ENCODE assay signal across 21 cellular contexts in the genomic region with DNA sequence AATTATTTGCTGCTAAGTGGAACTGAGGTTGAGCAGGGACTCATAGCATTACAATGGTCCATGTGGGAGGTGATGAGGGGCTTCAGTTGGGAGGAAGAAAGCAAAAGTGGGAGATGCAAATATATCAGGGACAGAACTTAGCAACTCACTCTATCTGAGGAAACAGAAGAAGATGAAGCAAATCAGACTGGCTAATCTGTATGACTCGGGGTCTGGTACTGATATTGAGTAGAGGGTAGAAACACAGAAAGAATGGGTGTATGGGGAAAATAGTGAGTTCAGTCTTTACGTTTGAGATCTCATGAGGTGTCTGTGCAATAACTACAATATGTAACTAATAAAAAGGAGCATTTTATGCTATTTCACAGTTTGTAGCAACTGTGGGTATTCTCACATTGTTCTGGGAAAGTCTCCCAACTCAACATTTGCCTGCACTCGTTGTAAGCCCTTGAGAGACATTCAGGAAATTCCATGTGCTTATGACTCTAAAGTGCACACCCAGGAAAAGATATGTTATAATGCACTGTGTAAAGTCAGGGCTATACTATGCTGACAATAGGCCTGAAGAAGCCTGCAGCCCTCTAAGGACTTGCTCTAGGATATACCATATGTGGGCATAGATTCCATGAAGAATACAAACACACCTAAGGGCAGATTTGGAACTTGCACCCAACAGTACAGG.
A peak's percentile ranks its signal among the peaks of the same experiment; 100 is the strongest.
DNase-seq lines count a peak whose midpoint lies in the region; ATAC-seq and TF ChIP-seq lines count a peak whose summit lies in the region.
"Had no signal": no experiment of that assay in that cellular context is flagged by ENCODE, and none has a peak within 500 bp of the region (broad histone marks: within the 10 kb centered on the region; RNA-seq: fewer than 3 reads in every experiment).

No MANE protein-coding gene starts in this region.

- H3K4me1 Mint-ChIP-seq in T-helper 17 cell = no peaks in the 10 kb centered on the region
- H3K4me1 Mint-ChIP-seq: activated naive CD8-positive, alpha-beta T cell treated with anti-CD3 and anti-CD28 coated beads for 36 hours had no signal

- no peak overlapping the region for H3K9ac ChIP-seq in SK-N-MC (ENCODE audit: insufficient read length)

- no peak overlapping the region for H3K27ac Mint-ChIP-seq in T-helper 17 cell
- H3K27ac Mint-ChIP-seq: activated naive CD8-positive, alpha-beta T cell treated with anti-CD3 and anti-CD28 coated beads for 36 hours; H9 had no signal

- ATAC-seq in mucosa of descending colon = no peak
- ATAC-seq in T-helper 17 cell = no peak

- no peaks in the 10 kb centered on the region for H3K27me3 Mint-ChIP-seq in T-helper 17 cell
- H3K27me3 Mint-ChIP-seq: activated naive CD8-positive, alpha-beta T cell treated with anti-CD3 and anti-CD28 coated beads for 36 hours had no signal

- H3K4me1 ChIP-seq in osteoblast (ENCODE audit: insufficient read depth, low read length) (peaks cover 5% of the 10 kb centered on the region), mucosa of descending colon (ENCODE audit: low read depth) (no peaks in the 10 kb centered on the region)
- H3K4me1 ChIP-seq: esophagus muscularis mucosa, suprapubic skin had no signal

- no peak overlapping the region for H3K4me3 Mint-ChIP-seq in T-helper 17 cell
- H3K4me3 Mint-ChIP-seq: activated naive CD8-positive, alpha-beta T cell treated with anti-CD3 and anti-CD28 coated beads for 36 hours; H9 had no signal

- H3K4me3 ChIP-seq in AG10803 (ENCODE audit: low read length) (no peak overlapping the region), SK-N-MC (peak overlapping the region; percentile 8; the same call in 1 of the 2 replicates), osteoblast (ENCODE audit: insufficient read depth, low read length) (no peak overlapping the region), mucosa of descending colon (no peak overlapping the region)
- H3K4me3 ChIP-seq: coronary artery, esophagus muscularis mucosa, suprapubic skin had no signal

- H3K4me2 ChIP-seq in osteoblast (ENCODE audit: insufficient read depth, low read length) = no peak overlapping the region

- H3K79me2 ChIP-seq in osteoblast (ENCODE audit: insufficient read depth, low read length) = no peaks in the 10 kb centered on the region

- no peaks in the 10 kb centered on the region for H3K27me3 ChIP-seq in osteoblast (ENCODE audit: insufficient read depth, low read length)
- H3K27me3 ChIP-seq: esophagus muscularis mucosa, suprapubic skin had no signal

- TF ChIP-seq CTCF in AG10803 (conservative IDR thresholded peaks at IDR 0.05; ENCODE audit: low read length) = no peak
- TF ChIP-seq CTCF in osteoblast (IDR thresholded peaks at IDR 0.05; ENCODE audit: extremely low read depth, low read depth, low read length) = no peak
- no peak for TF ChIP-seq CTCF in mucosa of descending colon (IDR thresholded peaks at IDR 0.05)

- H3K27ac ChIP-seq in SK-N-MC (peak overlapping the region; percentile 88), osteoblast (ENCODE audit: low read depth, low read length) (peak overlapping the region; percentile 1)
- H3K27ac ChIP-seq: coronary artery, esophagus muscularis mucosa, HL-60, suprapubic skin had no signal

- no peaks in the 10 kb centered on the region for H4K20me1 ChIP-seq in osteoblast (ENCODE audit: insufficient read depth, low read length)

- no peaks in the 10 kb centered on the region for H3K36me3 Mint-ChIP-seq in T-helper 17 cell (ENCODE audit: low read depth)
- H3K36me3 Mint-ChIP-seq: activated naive CD8-positive, alpha-beta T cell treated with anti-CD3 and anti-CD28 coated beads for 36 hours had no signal

- no peaks in the 10 kb centered on the region for H3K36me3 ChIP-seq in SK-N-MC (ENCODE audit: insufficient read depth, low read length)
- no peaks in the 10 kb centered on the region for H3K36me3 ChIP-seq in osteoblast (ENCODE audit: insufficient read depth, low read length)
- H3K36me3 ChIP-seq in mucosa of descending colon (ENCODE audit: low read depth) = no peaks in the 10 kb centered on the region
- H3K36me3 ChIP-seq: esophagus muscularis mucosa, suprapubic skin had no signal

- DNase-seq in AG10803 (ENCODE audit: low read depth) = peak; percentile 41
- DNase-seq in SK-N-MC (ENCODE audit: low read depth, low spot score) = peak; percentile 39
- DNase-seq in fibroblast of gingiva (ENCODE audit: low read depth) = peak; percentile 26
- DNase-seq in osteoblast (ENCODE audit: insufficient read length, low spot score, missing footprints) = peak; percentile 80
- DNase-seq in mucosa of descending colon = no peak
- DNase-seq in T-helper 17 cell = no peak
- no peak for DNase-seq in SK-N-DZ (ENCODE audit: low spot score)
- DNase-seq: activated CD4-positive, alpha-beta T cell treated with anti-CD3 and anti-CD28 coated beads, Interleukin-2, amount 50 U/mL, for 48 hours; activated CD8-positive, alpha-beta memory T cell treated with anti-CD3 and anti-CD28 coated beads, Interleukin-2, amount 50 U/mL, for 48 hours; activated naive CD8-positive, alpha-beta T cell treated with anti-CD3 and anti-CD28 coated beads for 36 hours; H9; Kasumi-1; NCI-H1048; NCI-H1930; NCI-H345; NCI-H774; small intestine had no signal

- peak overlapping the region; percentile 13 for H2AFZ ChIP-seq in osteoblast (ENCODE audit: low read length)

- intact Hi-C loops in mucosa of descending colon (cut with DNase I, micrococcal nuclease) = no loop called here

- H3K9me3 ChIP-seq in SK-N-MC (ENCODE audit: low read depth, low read length) (no peaks in the 10 kb centered on the region), osteoblast (ENCODE audit: low read depth, low read length) (no peaks in the 10 kb centered on the region), mucosa of descending colon (no peaks in the 10 kb centered on the region), T-helper 17 cell (ENCODE audit: control insufficient read depth, low read length, poor library complexity, severe bottlenecking) (no peaks in the 10 kb centered on the region)
- H3K9me3 ChIP-seq: esophagus muscularis mucosa, suprapubic skin had no signal

Comparison
In these comparisons a context has a peak if more than half of its experiments do, and no peak if none do; other contexts are left out.
1. DNase-seq: peak in AG10803 (single experiment), SK-N-MC (single experiment), fibroblast of gingiva (single experiment) and osteoblast (single experiment); none in mucosa of descending colon (0 of 3), T-helper 17 cell (0 of 3) and SK-N-DZ (single experiment).